In the genomic region with DNA sequence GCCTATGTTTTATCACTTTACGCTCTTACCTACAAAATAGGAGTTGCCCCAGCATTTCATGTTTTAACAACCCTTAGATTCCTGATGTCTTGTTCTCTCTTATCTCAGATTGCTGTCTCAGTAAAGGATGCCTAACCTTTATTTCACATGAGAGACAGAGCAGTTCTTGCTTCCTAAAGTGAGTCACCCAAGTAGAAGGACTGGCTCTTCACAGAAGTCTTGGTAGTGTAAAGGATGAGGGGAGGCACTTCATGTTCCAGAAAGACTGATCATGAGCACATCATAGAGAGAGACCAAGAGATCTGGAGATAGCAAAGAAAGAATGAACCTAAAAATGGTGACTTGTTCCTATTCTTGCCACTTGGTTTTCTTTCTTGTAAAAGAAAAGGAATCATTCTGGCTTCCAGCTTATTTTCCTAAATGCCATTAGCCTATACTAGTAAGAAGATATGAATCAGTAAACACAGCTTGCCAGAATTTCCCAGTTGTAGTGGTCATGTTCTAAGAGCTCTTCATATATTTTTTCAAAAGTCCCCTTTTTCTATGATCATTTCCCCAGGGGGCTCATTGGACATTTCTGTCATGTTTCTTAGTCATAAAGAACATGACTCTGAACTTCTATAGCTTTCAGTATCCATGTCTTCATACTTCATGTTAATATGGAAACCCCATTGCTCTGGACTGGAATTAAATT, we compare ENCODE assay signal across 10 cellular contexts. TPM values are rescaled to one million over a fixed set of nuclear protein-coding genes. Genes with fewer than 3 reads are reported as not detected.
A peak's percentile ranks its signal among the peaks of the same experiment; 100 is the strongest.
DNase-seq lines count a peak whose midpoint lies in the region; ATAC-seq and TF ChIP-seq lines count a peak whose summit lies in the region.
"Had no signal": no experiment of that assay in that cellular context is flagged by ENCODE, and none has a peak within 500 bp of the region (broad histone marks: within the 10 kb centered on the region; RNA-seq: fewer than 3 reads in every experiment).

No MANE protein-coding gene starts in this region.

- H3K4me3 Mint-ChIP-seq in CD4-positive, alpha-beta T cell = no peak overlapping the region
- H3K4me3 Mint-ChIP-seq in activated naive CD8-positive, alpha-beta T cell treated with anti-CD3 and anti-CD28 coated beads, Interleukin-2, amount 10 ng/mL, durations not matched to agents 7 days and 5 days = no peak overlapping the region
- no peak overlapping the region for H3K4me3 Mint-ChIP-seq in MCF 10A (ENCODE audit: unreplicated experiment)

- no peak for DNase-seq in CD4-positive, alpha-beta T cell
- DNase-seq in activated naive CD8-positive, alpha-beta T cell treated with anti-CD3 and anti-CD28 coated beads, Interleukin-2, amount 10 ng/mL, durations not matched to agents 7 days and 5 days = no peak
- DNase-seq in left lung (no peak), NCI-H1436 treated with DMSO at 0.1 percent for 48 hours (lab: John Stamatoyannopoulos, UW) (no peak), MCF 10A (ENCODE audit: unreplicated experiment) (no peak)
- DNase-seq in stimulated activated CD4-positive, alpha-beta T cell treated with anti-CD3 and anti-CD28 coated beads, Interleukin-2, amount 100 ng/mL, for 24 hours = no peak

- no peak overlapping the region for H3K27ac ChIP-seq in CD4-positive, alpha-beta T cell (ENCODE audit: low read depth, low read length)
- no peak overlapping the region for H3K27ac ChIP-seq in left lung
- H3K27ac ChIP-seq: C4-2B, epithelial cell of prostate had no signal

- no peaks in the 10 kb centered on the region for H3K4me1 ChIP-seq in left lung

- peak overlapping the region; percentile 24 for H3K27ac Mint-ChIP-seq in CD4-positive, alpha-beta T cell
- peak overlapping the region; percentile 9 for H3K27ac Mint-ChIP-seq in activated naive CD8-positive, alpha-beta T cell treated with anti-CD3 and anti-CD28 coated beads, Interleukin-2, amount 10 ng/mL, durations not matched to agents 7 days and 5 days
- H3K27ac Mint-ChIP-seq in MCF 10A (ENCODE audit: low read depth, unreplicated experiment) = no peak overlapping the region

- intact Hi-C loops in CD4-positive, alpha-beta T cell (cut with DNase I, micrococcal nuclease) = no loop called here
- intact Hi-C loops in left lung (cut with DNase I) = no loop called here
- intact Hi-C loops in MCF 10A (cut with micrococcal nuclease) = no loop called here

- no peaks in the 10 kb centered on the region for H3K9me3 Mint-ChIP-seq in CD4-positive, alpha-beta T cell
- H3K9me3 Mint-ChIP-seq in activated naive CD8-positive, alpha-beta T cell treated with anti-CD3 and anti-CD28 coated beads, Interleukin-2, amount 10 ng/mL, durations not matched to agents 7 days and 5 days = peaks cover 3% of the 10 kb centered on the region
- H3K9me3 Mint-ChIP-seq in MCF 10A (ENCODE audit: unreplicated experiment) = no peaks in the 10 kb centered on the region

- ATAC-seq in CD4-positive, alpha-beta T cell (ENCODE audit: poor library complexity) = no peak
- peak; percentile 64 for ATAC-seq in GM19372 (IDR thresholded peaks at IDR 0.05; ENCODE audit: low read depth, unreplicated experiment)
- peak; percentile 93 for ATAC-seq in HG02981 (IDR thresholded peaks at IDR 0.05; ENCODE audit: unreplicated experiment)
- no peak for ATAC-seq in activated naive CD8-positive, alpha-beta T cell treated with anti-CD3 and anti-CD28 coated beads, Interleukin-2, amount 10 ng/mL, durations not matched to agents 7 days and 5 days (ENCODE audit: low read depth)
- ATAC-seq in left lung = no peak

- H3K36me3 ChIP-seq in left lung = peaks cover 0 to 6% of the 10 kb centered on the region in 2 donors

- H3K27me3 ChIP-seq in CD4-positive, alpha-beta T cell (ENCODE audit: control insufficient read depth, insufficient read depth, low read length) = no peaks in the 10 kb centered on the region
- H3K27me3 ChIP-seq in left lung = no peaks in the 10 kb centered on the region

- peaks cover 50% of the 10 kb centered on the region for H3K4me1 Mint-ChIP-seq in CD4-positive, alpha-beta T cell (ENCODE audit: low read depth)
- peaks cover 9% of the 10 kb centered on the region for H3K4me1 Mint-ChIP-seq in activated naive CD8-positive, alpha-beta T cell treated with anti-CD3 and anti-CD28 coated beads, Interleukin-2, amount 10 ng/mL, durations not matched to agents 7 days and 5 days
- no peaks in the 10 kb centered on the region for H3K4me1 Mint-ChIP-seq in MCF 10A (ENCODE audit: insufficient read depth, unreplicated experiment)

- H3K36me3 Mint-ChIP-seq in CD4-positive, alpha-beta T cell (ENCODE audit: low read depth) = peaks cover 53% of the 10 kb centered on the region
- peaks cover 23% of the 10 kb centered on the region for H3K36me3 Mint-ChIP-seq in activated naive CD8-positive, alpha-beta T cell treated with anti-CD3 and anti-CD28 coated beads, Interleukin-2, amount 10 ng/mL, durations not matched to agents 7 days and 5 days
- no peaks in the 10 kb centered on the region for H3K36me3 Mint-ChIP-seq in MCF 10A (ENCODE audit: insufficient read depth, unreplicated experiment)

- H3K9me3 ChIP-seq in CD4-positive, alpha-beta T cell (ENCODE audit: control insufficient read depth, low read length) = no peaks in the 10 kb centered on the region
- no peaks in the 10 kb centered on the region for H3K9me3 ChIP-seq in left lung

- BruUV-seq in MCF 10A (replicated peaks; lab: Mats Ljungman, UMichigan) = no TSS peak

- CTCF ChIA-PET in CD4-positive, alpha-beta T cell (lab: Charles Lee) = interaction anchor here (1.3 kb wide), 1 partner anchor 18 kb away, joined by 4 read pairs; no protein-coding TSS in a partner anchor
- CTCF ChIA-PET in MCF 10A (lab: Yijun Ruan, JAX) = interaction anchor here (0.6 to 1.4 kb wide), 2 partner anchors 39 to 47 kb away, joined by 4 read pairs; no protein-coding TSS in a partner anchor

- no peak overlapping the region for H3K4me3 ChIP-seq in left lung

- POLR2A ChIA-PET in CD4-positive, alpha-beta T cell (lab: Charles Lee) = interaction anchor here (1.1 kb wide), 1 partner anchor 54 kb away, joined by 3 read pairs; no protein-coding TSS in a partner anchor
- POLR2A ChIA-PET in activated naive CD8-positive, alpha-beta T cell treated with anti-CD3 and anti-CD28 coated beads, Interleukin-2, amount 10 ng/mL, durations not matched to agents 7 days and 5 days (lab: Charles Lee) = no interaction called here
- POLR2A ChIA-PET in MCF 10A (lab: Yijun Ruan, JAX) = interaction anchor here (0.6 kb wide), 1 partner anchor 10 kb away, joined by 3 read pairs; no protein-coding TSS in a partner anchor

- TF ChIP-seq CTCF in CD4-positive, alpha-beta T cell (IDR thresholded peaks at IDR 0.05) = no peak
- no peak for TF ChIP-seq CTCF in left lung (IDR thresholded peaks at IDR 0.05)
- no peak for TF ChIP-seq CTCF in MCF 10A (IDR thresholded peaks at IDR 0.05; ENCODE audit: unreplicated experiment)

- no peaks in the 10 kb centered on the region for H3K27me3 Mint-ChIP-seq in CD4-positive, alpha-beta T cell
- no peaks in the 10 kb centered on the region for H3K27me3 Mint-ChIP-seq in activated naive CD8-positive, alpha-beta T cell treated with anti-CD3 and anti-CD28 coated beads, Interleukin-2, amount 10 ng/mL, durations not matched to agents 7 days and 5 days
- H3K27me3 Mint-ChIP-seq in MCF 10A (ENCODE audit: insufficient read depth, unreplicated experiment) = no peaks in the 10 kb centered on the region

RNA-seq across cellular contexts. Expression of gene MAPRE2, which starts 54.9 kb away (rescaled TPM):
- 100 to 1,000 TPM; 108 to 112 TPM for total RNA-seq in CD4-positive, alpha-beta T cell
- total RNA-seq in activated naive CD8-positive, alpha-beta T cell treated with anti-CD3 and anti-CD28 coated beads, Interleukin-2, amount 10 ng/mL, durations not matched to agents 7 days and 5 days = 10 to 100 TPM; 61.5 to 63.2 TPM
- total RNA-seq in left lung (10 to 100 TPM; 37.4 to 37.5 TPM), MCF 10A (2022) (7.0 and 7.7 TPM in 2 replicates)

Comparison
In these comparisons a context has a peak if more than half of its experiments do, and no peak if none do; other contexts are left out.
1. ATAC-seq: peak in GM19372 (single experiment) and HG02981 (single experiment); none in CD4-positive, alpha-beta T cell (single experiment), activated naive CD8-positive, alpha-beta T cell treated with anti-CD3 and anti-CD28 coated beads, Interleukin-2, amount 10 ng/mL, durations not matched to agents 7 days and 5 days (single experiment) and left lung (single experiment).